Comparison of ENCODE assay signal across 24 cellular contexts in genomic region chr17:18323507-18324139, GRCh38. TPM values are rescaled to one million over a fixed set of nuclear protein-coding genes. Genes with fewer than 3 reads are reported as not detected.
DNase-seq lines count a peak whose midpoint lies in the region; ATAC-seq, FAIRE-seq and TF ChIP-seq lines count a peak whose summit lies in the region.
"Had no signal": no experiment of that assay in that cellular context is flagged by ENCODE, and none has a peak within 500 bp of the region (broad histone marks: within the 10 kb centered on the region; RNA-seq: fewer than 3 reads in every experiment).

No MANE protein-coding gene starts in this region.

- H3K27me3 ChIP-seq in KMS-11 (ENCODE audit: insufficient read depth, low read depth) (no peaks in the 10 kb centered on the region), sigmoid colon (no peaks in the 10 kb centered on the region), stomach (no peaks in the 10 kb centered on the region), gastrocnemius medialis (no peaks in the 10 kb centered on the region)
- H3K27me3 ChIP-seq: BLaER1, SJSA1 had no signal

- no peak for ATAC-seq in gastrocnemius medialis
- ATAC-seq: Right ventricle myocardium inferior had no signal

- H3K79me2 ChIP-seq in KMS-11 (ENCODE audit: insufficient read depth, low read depth), result no peaks in the 10 kb centered on the region; the same call in 1 of the 2 replicates

- peak overlapping the region; percentile 59; the same call in 1 of the 2 replicates for H3K27ac ChIP-seq in KMS-11
- H3K27ac ChIP-seq in sigmoid colon, result no peak overlapping the region
- H3K27ac ChIP-seq in stomach, result no peak overlapping the region
- H3K27ac ChIP-seq in gastrocnemius medialis, result no peak overlapping the region
- H3K27ac ChIP-seq: BLaER1, SJSA1 had no signal

- peak; percentile 51 for FAIRE-seq in GM12891 (lab: Jason Lieb, UNC)
- FAIRE-seq: G401.6, GM18507, GM19239, RCC 7860 had no signal

- H3K36me3 ChIP-seq in KMS-11 (ENCODE audit: insufficient read depth), result no peaks in the 10 kb centered on the region
- H3K36me3 ChIP-seq in sigmoid colon, result peaks cover 26 to 92% (median 38%) of the 10 kb centered on the region in 4 donors
- H3K36me3 ChIP-seq in stomach, result peaks cover 51 to 100% (median 98%) of the 10 kb centered on the region in 4 donors
- peaks cover 0 to 54% of the 10 kb centered on the region in 2 donors for H3K36me3 ChIP-seq in gastrocnemius medialis

- intact Hi-C loops in sigmoid colon (cut with DNase I), result no loop called here
- intact Hi-C loops in stomach (cut with DNase I; ENCODE audit: low total_unique reads), result no loop called here
- intact Hi-C loops in gastrocnemius medialis (cut with DNase I; ENCODE audit: low total_unique reads), result no loop called here

- in situ Hi-C loops in gastrocnemius medialis (cut with MboI; ENCODE audit: low sequenced_read_pairs in 4 of 4), result no loop called here

- no peaks in the 10 kb centered on the region for H3K9me3 ChIP-seq in sigmoid colon
- no peaks in the 10 kb centered on the region for H3K9me3 ChIP-seq in stomach
- H3K9me3 ChIP-seq in gastrocnemius medialis, result no peaks in the 10 kb centered on the region
- H3K9me3 ChIP-seq: BLaER1, SJSA1 had no signal

- TF ChIP-seq CTCF in KMS-11 (conservative IDR thresholded peaks at IDR 0.05; ENCODE audit: low read depth, low read length), result no peak
- TF ChIP-seq CTCF in sigmoid colon (IDR thresholded peaks at IDR 0.05), result no peak
- no peak for TF ChIP-seq CTCF in stomach (IDR thresholded peaks at IDR 0.05)
- TF ChIP-seq CTCF in gastrocnemius medialis (IDR thresholded peaks at IDR 0.05 in 4 of 5, conservative IDR thresholded peaks at IDR 0.05 in 1 of 5), result no peak

- H3K4me3 ChIP-seq in KMS-11 (IDR thresholded peaks at IDR 0.05; ENCODE audit: insufficient read depth, low read depth, low read length) (no peak overlapping the region), sigmoid colon (no peak overlapping the region), stomach (no peak overlapping the region), gastrocnemius medialis (no peak overlapping the region)
- H3K4me3 ChIP-seq: BLaER1, SJSA1 had no signal

- peaks cover 94% of the 10 kb centered on the region for H3K4me1 ChIP-seq in KMS-11 (ENCODE audit: low read depth, poor library complexity, severe bottlenecking)
- peaks cover 0 to 29% (median 22%) of the 10 kb centered on the region in 4 donors for H3K4me1 ChIP-seq in sigmoid colon
- peaks cover 18 to 57% (median 32%) of the 10 kb centered on the region in 4 donors for H3K4me1 ChIP-seq in stomach
- peaks cover 17 to 22% of the 10 kb centered on the region in 2 donors for H3K4me1 ChIP-seq in gastrocnemius medialis
- H3K4me1 ChIP-seq: SJSA1 had no signal

- TF ChIP-seq POLR2A in GM12891 (IDR thresholded peaks at IDR 0.05; ENCODE audit: low read depth, low read length), result no peak
- TF ChIP-seq POLR2A in erythroblast (IDR thresholded peaks at IDR 0.05; ENCODE audit: low read length), result peak; percentile 24
- no peak for TF ChIP-seq POLR2A in sigmoid colon (IDR thresholded peaks at IDR 0.05)
- TF ChIP-seq POLR2A in stomach (IDR thresholded peaks at IDR 0.05), result no peak
- no peak for TF ChIP-seq POLR2A in gastrocnemius medialis (IDR thresholded peaks at IDR 0.05)

- TF ChIP-seq EP300 in sigmoid colon (IDR thresholded peaks at IDR 0.05) (no peak), stomach (IDR thresholded peaks at IDR 0.05) (no peak)

- no peaks in the 10 kb centered on the region for H4K20me1 ChIP-seq in KMS-11 (ENCODE audit: insufficient read depth)

- H2AFZ ChIP-seq in KMS-11 (ENCODE audit: low read depth), result no peak overlapping the region

- H3K9ac ChIP-seq in KMS-11, result no peak overlapping the region
- H3K9ac ChIP-seq: BLaER1 had no signal

- DNase-seq in GM12891 (ENCODE audit: insufficient read length, low spot score) (no peak), erythroblast (lab: John Stamatoyannopoulos, UW) (no peak), sigmoid colon (peak; percentile 38), COLO829 (ENCODE audit: low spot score) (no peak), stomach (no peak), gastrocnemius medialis (no peak)
- DNase-seq: ACHN; CD4-positive, alpha-beta memory T cell; MM.1S; NCI-H1048; NCI-H1417 treated with DMSO at 0.1 percent for 48 hours; NCI-H187; NCI-H446; NCI-H526 treated with DMSO at 0.1 percent for 48 hours; OCI-M1 had no signal

- 92 to 93% methylated on average over 16 of the region's 16 CpGs for WGBS in sigmoid colon, 2 donors
- 85 to 92% (median 90%) methylated on average over 15 to 16 of the region's 16 CpGs for WGBS in stomach, 5 donors

- no peak overlapping the region for H3K4me2 ChIP-seq in KMS-11
- H3K4me2 ChIP-seq: BLaER1 had no signal

TF ChIP-seq in GM12891, 5 proteins besides CTCF, POLR2A, EP300 and RAD21:
- TF ChIP-seq POLR2AphosphoS5 (IDR thresholded peaks at IDR 0.05; ENCODE audit: low read depth, low read length), result no peak
- no peak for TF ChIP-seq POU2F2 (IDR thresholded peaks at IDR 0.05; ENCODE audit: low read depth, low read length)
- no peak for TF ChIP-seq TAF1 (IDR thresholded peaks at IDR 0.05; ENCODE audit: low read depth, low read length)
- no peak for TF ChIP-seq SPI1 (IDR thresholded peaks at IDR 0.05; ENCODE audit: low read depth, low read length)
- TF ChIP-seq PAX5 (IDR thresholded peaks at IDR 0.05; ENCODE audit: insufficient read depth, low read length, severe bottlenecking), result no peak

RNA-seq across cellular contexts. Expression of gene SMCR8, which starts 8.5 kb away (rescaled TPM):
- polyA plus RNA-seq in GM12891 (2012; ENCODE audit: low read depth, missing spikeins), result 7.8 TPM
- total RNA-seq in sigmoid colon (10 to 100 TPM in 3 of 4 donors, 1 to 10 TPM in 1; 9.3 to 12.2 (median 10.6) TPM), stomach (10 to 100 TPM in 3 of 5 donors, 1 to 10 TPM in 2; 5.8 to 17.9 (median 13.0) TPM), gastrocnemius medialis (10 to 100 TPM in 2 of 4 donors, 1 to 10 TPM in 2; 9.2 to 15.7 (median 12.4) TPM)
- polyA plus RNA-seq in sigmoid colon (10 to 100 TPM in 1 of 3 donors, 1 to 10 TPM in 2; 4.2 to 16.6 (median 6.7) TPM), stomach (1 to 10 TPM; 2.4 to 4.0 (median 3.2) TPM)

RNA-seq across cellular contexts. Expression of gene TOP3A, which starts 8.8 kb away (rescaled TPM):
- polyA plus RNA-seq in GM12891 (2012; ENCODE audit: low read depth, missing spikeins), result 19.0 TPM
- total RNA-seq in sigmoid colon (10 to 100 TPM; 22.1 to 42.4 (median 26.0) TPM), stomach (100 to 1,000 TPM in 1 of 5 donors, 10 to 100 TPM in 4; 21.9 to 311 (median 30.5) TPM), gastrocnemius medialis (10 to 100 TPM; 17.7 to 62.4 (median 22.1) TPM)
- polyA plus RNA-seq in sigmoid colon (10 to 100 TPM in 1 of 3 donors, 1 to 10 TPM in 2; 5.4 to 21.6 (median 5.5) TPM), stomach (10 to 100 TPM in 1 of 3 donors, 1 to 10 TPM in 2; 7.6 to 12.7 (median 9.0) TPM)

RNA-seq across cellular contexts. Expression of gene SHMT1, which starts 39.7 kb away (rescaled TPM):
- 18.3 TPM for polyA plus RNA-seq in GM12891 (2012; ENCODE audit: low read depth, missing spikeins)
- total RNA-seq in sigmoid colon, result 10 to 100 TPM; 21.9 to 34.2 (median 26.9) TPM
- polyA plus RNA-seq in sigmoid colon, result 10 to 100 TPM; 16.2 to 34.8 (median 24.7) TPM
- 10 to 100 TPM; 16.9 to 50.4 (median 40.0) TPM for total RNA-seq in stomach
- polyA plus RNA-seq in stomach, result 10 to 100 TPM; 12.4 to 34.3 (median 18.4) TPM
- 10 to 100 TPM; 12.8 to 19.2 (median 14.0) TPM for total RNA-seq in gastrocnemius medialis

RNA-seq across cellular contexts. Expression of gene EVPLL, which starts 54.0 kb away (rescaled TPM):
- polyA plus RNA-seq in GM12891 (2012; ENCODE audit: low read depth, missing spikeins), result not detected
- total RNA-seq in sigmoid colon, result not detected
- under 1 TPM in 2 of 3 donors, not detected in 1; 0.28 to 0.60 TPM for polyA plus RNA-seq in sigmoid colon
- total RNA-seq in stomach, result 1 to 10 TPM in 1 of 5 donors, under 1 TPM in 2, not detected in 2; 0.29 to 1.2 (median 0.45) TPM
- 1 to 10 TPM in 1 of 3 donors, under 1 TPM in 1, not detected in 1; 0.37 to 8.9 TPM for polyA plus RNA-seq in stomach
- total RNA-seq in gastrocnemius medialis, result not detected
- total RNA-seq: CD4-positive, alpha-beta memory T cell; Daoy; Right ventricle myocardium inferior; SJSA1 had no signal
- polyA plus RNA-seq: CD4-positive, alpha-beta memory T cell had no signal
